Comparison of ENCODE assay signal across 11 cellular contexts in the genomic region with DNA sequence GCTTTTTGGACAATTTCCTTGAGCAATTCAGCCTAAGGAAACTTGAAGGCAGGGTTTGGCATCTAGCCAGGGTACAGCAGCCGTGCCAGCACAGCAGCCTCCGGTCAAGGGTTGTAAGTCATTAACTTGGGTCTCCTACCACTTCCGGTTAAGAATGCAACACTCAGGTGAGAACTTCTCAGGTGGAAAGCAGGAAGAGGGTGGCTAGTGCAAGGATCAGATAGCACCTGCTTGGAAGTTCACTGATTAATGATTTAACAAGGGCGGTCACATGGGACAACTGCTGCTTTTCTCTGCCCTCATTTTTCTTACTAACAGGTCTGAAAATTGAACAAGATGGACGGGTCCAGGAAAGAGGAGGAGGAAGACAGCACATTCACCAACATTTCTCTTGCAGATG. TPM values are rescaled to one million over a fixed set of nuclear protein-coding genes. Genes with fewer than 3 reads are reported as not detected.
DNase-seq lines count a peak whose midpoint lies in the region; ATAC-seq and TF ChIP-seq lines count a peak whose summit lies in the region.
"Had no signal": no experiment of that assay in that cellular context is flagged by ENCODE, and none has a peak within 500 bp of the region (broad histone marks: within the 10 kb centered on the region; RNA-seq: fewer than 3 reads in every experiment).

No MANE protein-coding gene starts in this region.

- H3K4me1 Mint-ChIP-seq in nephron progenitor cell, result peaks cover 18% of the 10 kb centered on the region
- peaks cover 2% of the 10 kb centered on the region for H3K4me1 Mint-ChIP-seq in T-helper 2 cell treated with Interferon-gamma antibody and Interleukin-4, amounts not matched to agents 5 μg/mL and 100 μg/mL, for 36 hours (ENCODE audit: low read depth)
- peaks cover 3% of the 10 kb centered on the region for H3K4me1 Mint-ChIP-seq in activated naive CD8-positive, alpha-beta T cell treated with anti-CD3 and anti-CD28 coated beads for 36 hours

- no peaks in the 10 kb centered on the region for H3K4me1 ChIP-seq in adrenal gland (replicated peaks in 1 of 2)

- DNase-seq in adrenal gland (peak in 5 of 7 donors; percentile 20 to 58 (median 34)), nephron progenitor cell (no peak), amniotic stem cell (lab: John Stamatoyannopoulos, UW) (no peak)
- DNase-seq in T-helper 2 cell treated with Interferon-gamma antibody and Interleukin-4, amounts not matched to agents 5 μg/mL and 100 μg/mL, for 36 hours (ENCODE audit: low spot score), result no peak
- no peak for DNase-seq in activated naive CD8-positive, alpha-beta T cell treated with anti-CD3 and anti-CD28 coated beads for 36 hours
- DNase-seq in activated T-cell treated with anti-CD3 and anti-CD28 coated beads, Interleukin-2, amount 50 U/mL, for 48 hours, result no peak
- DNase-seq: activated CD4-positive, alpha-beta T cell treated with anti-CD3 and anti-CD28 coated beads for 1 hour; NCI-H1694 treated with DMSO at 0.1 percent for 48 hours had no signal

- H3K4me3 ChIP-seq in adrenal gland, result peak overlapping the region in 1 of 4 donors; percentile 30
- H3K4me3 ChIP-seq: neural progenitor cell had no signal

- peaks cover 1% of the 10 kb centered on the region for H3K9me3 Mint-ChIP-seq in nephron progenitor cell
- H3K9me3 Mint-ChIP-seq in T-helper 2 cell treated with Interferon-gamma antibody and Interleukin-4, amounts not matched to agents 5 μg/mL and 100 μg/mL, for 36 hours, result no peaks in the 10 kb centered on the region
- H3K9me3 Mint-ChIP-seq in activated naive CD8-positive, alpha-beta T cell treated with anti-CD3 and anti-CD28 coated beads for 36 hours, result no peaks in the 10 kb centered on the region

- H3K4me3 Mint-ChIP-seq in nephron progenitor cell, result peak overlapping the region; percentile 39
- no peak overlapping the region for H3K4me3 Mint-ChIP-seq in T-helper 2 cell treated with Interferon-gamma antibody and Interleukin-4, amounts not matched to agents 5 μg/mL and 100 μg/mL, for 36 hours
- no peak overlapping the region for H3K4me3 Mint-ChIP-seq in activated naive CD8-positive, alpha-beta T cell treated with anti-CD3 and anti-CD28 coated beads for 36 hours
- H3K4me3 Mint-ChIP-seq: neural progenitor cell had no signal

- WGBS in adrenal gland, 4 donors, result 10 to 18% (median 16%) methylated on average over 5 of the region's 5 CpGs

- H3K27ac ChIP-seq in adrenal gland, result no peak overlapping the region
- H3K27ac ChIP-seq: neural progenitor cell had no signal

- intact Hi-C loops in adrenal gland (cut with DNase I), result no loop called here

- no peaks in the 10 kb centered on the region for H3K27me3 ChIP-seq in adrenal gland

- H3K36me3 Mint-ChIP-seq in nephron progenitor cell (ENCODE audit: low read depth), result no peaks in the 10 kb centered on the region
- H3K36me3 Mint-ChIP-seq in T-helper 2 cell treated with Interferon-gamma antibody and Interleukin-4, amounts not matched to agents 5 μg/mL and 100 μg/mL, for 36 hours (ENCODE audit: low read depth), result no peaks in the 10 kb centered on the region
- H3K36me3 Mint-ChIP-seq in activated naive CD8-positive, alpha-beta T cell treated with anti-CD3 and anti-CD28 coated beads for 36 hours, result no peaks in the 10 kb centered on the region
- H3K36me3 Mint-ChIP-seq: neural progenitor cell had no signal

- H3K36me3 ChIP-seq in adrenal gland (replicated peaks in 1 of 2), result no peaks in the 10 kb centered on the region
- H3K36me3 ChIP-seq: neural progenitor cell had no signal

- H3K27me3 Mint-ChIP-seq in nephron progenitor cell (ENCODE audit: low read depth, poor library complexity), result peaks cover 3% of the 10 kb centered on the region
- H3K27me3 Mint-ChIP-seq in T-helper 2 cell treated with Interferon-gamma antibody and Interleukin-4, amounts not matched to agents 5 μg/mL and 100 μg/mL, for 36 hours (ENCODE audit: low read depth), result peaks cover 21% of the 10 kb centered on the region
- H3K27me3 Mint-ChIP-seq in activated naive CD8-positive, alpha-beta T cell treated with anti-CD3 and anti-CD28 coated beads for 36 hours, result peaks cover 22% of the 10 kb centered on the region

- ATAC-seq in GM18870 (IDR thresholded peaks at IDR 0.05; ENCODE audit: unreplicated experiment) (peak; percentile 84), HG02973 (IDR thresholded peaks at IDR 0.05; ENCODE audit: unreplicated experiment) (peak; percentile 79)

- H3K9me3 ChIP-seq in adrenal gland (replicated peaks in 1 of 3), result no peaks in the 10 kb centered on the region

- no peak for TF ChIP-seq CTCF in adrenal gland (IDR thresholded peaks at IDR 0.05)
- TF ChIP-seq CTCF in nephron progenitor cell (IDR thresholded peaks at IDR 0.05), result no peak

- H3K27ac Mint-ChIP-seq in nephron progenitor cell, result peak overlapping the region; percentile 15
- H3K27ac Mint-ChIP-seq in T-helper 2 cell treated with Interferon-gamma antibody and Interleukin-4, amounts not matched to agents 5 μg/mL and 100 μg/mL, for 36 hours, result no peak overlapping the region
- H3K27ac Mint-ChIP-seq in activated naive CD8-positive, alpha-beta T cell treated with anti-CD3 and anti-CD28 coated beads for 36 hours, result no peak overlapping the region
- H3K27ac Mint-ChIP-seq: neural progenitor cell had no signal

- TF ChIP-seq POLR2A in adrenal gland (IDR thresholded peaks at IDR 0.05), result no peak

RNA-seq across cellular contexts. Expression of a gene that starts 30.1 kb away (rescaled TPM):
- total RNA-seq in adrenal gland, result 10 to 100 TPM; 28.5 to 82.9 (median 45.3) TPM
- polyA plus RNA-seq in adrenal gland, result 100 to 1,000 TPM in 1 of 3 donors, 10 to 100 TPM in 2; 38.8 to 101 (median 46.7) TPM
- 10 to 100 TPM; 45.7 to 46.2 TPM for total RNA-seq in activated naive CD8-positive, alpha-beta T cell treated with anti-CD3 and anti-CD28 coated beads for 36 hours

Comparison
In these comparisons a context has a peak if more than half of its experiments do, and no peak if none do; other contexts are left out.
1. DNase-seq: peak in adrenal gland (5 of 7); none in nephron progenitor cell (single experiment), T-helper 2 cell treated with Interferon-gamma antibody and Interleukin-4, amounts not matched to agents 5 μg/mL and 100 μg/mL, for 36 hours (single experiment), activated naive CD8-positive, alpha-beta T cell treated with anti-CD3 and anti-CD28 coated beads for 36 hours (single experiment), activated T-cell treated with anti-CD3 and anti-CD28 coated beads, Interleukin-2, amount 50 U/mL, for 48 hours (0 of 2) and amniotic stem cell (single experiment).